Comparison of ENCODE assay signal across 16 cellular contexts in genomic region chr11:102757823-102758549, GRCh38. TPM values are rescaled to one million over a fixed set of nuclear protein-coding genes. Genes with fewer than 3 reads are reported as not detected.
DNase-seq lines count a peak whose midpoint lies in the region; ATAC-seq, FAIRE-seq and TF ChIP-seq lines count a peak whose summit lies in the region.
"Had no signal": no experiment of that assay in that cellular context is flagged by ENCODE, and none has a peak within 500 bp of the region (broad histone marks: within the 10 kb centered on the region; RNA-seq: fewer than 3 reads in every experiment).

No MANE protein-coding gene starts in this region.

- CTCF ChIA-PET in PC-3 (lab: Charles Lee) (no interaction called here), endothelial cell of umbilical vein (lab: Charles Lee) (interaction anchor here (1.2 to 1.5 kb wide), 2 partner anchors 22 to 23 kb away, joined by 3 to 5 read pairs; partner anchors contain the start of gene MMP10)

- no peaks in the 10 kb centered on the region for H3K36me3 ChIP-seq in GM23248 (ENCODE audit: low read depth)
- no peaks in the 10 kb centered on the region for H3K36me3 ChIP-seq in PC-3 (ENCODE audit: low read depth, low read length)
- H3K36me3 ChIP-seq in endothelial cell of umbilical vein (ENCODE audit: control insufficient read depth in 2 of 2, extremely low read depth in 1 of 2, insufficient read depth in 2 of 2, low read length in 2 of 2) = no peaks in the 10 kb centered on the region
- H3K36me3 ChIP-seq: gastroesophageal sphincter, transverse colon had no signal

- intact Hi-C loops in PC-3 (cut with micrococcal nuclease) (no loop called here), endothelial cell of umbilical vein (cut with micrococcal nuclease) (no loop called here)

- dilution Hi-C loops in endothelial cell of umbilical vein (cut with MboI; ENCODE audit: extremely low pct_ligation_motif_present, low sequenced_read_pairs) = no loop called here

- POLR2A ChIA-PET in PC-3 (lab: Charles Lee; ENCODE audit: unreplicated experiment) = no interaction called here
- POLR2A ChIA-PET in endothelial cell of umbilical vein (lab: Charles Lee) = no interaction called here

- no peak for TF ChIP-seq POLR2A in endothelial cell of umbilical vein (IDR thresholded peaks at IDR 0.05; ENCODE audit: low read depth, low read length)

- H3K9ac ChIP-seq in GM23248 (no peak overlapping the region), PC-3 (ENCODE audit: low read length) (no peak overlapping the region), endothelial cell of umbilical vein (replicated peaks; ENCODE audit: extremely low read depth, insufficient read depth, low read length) (no peak overlapping the region)
- H3K9ac ChIP-seq: KMS-11 had no signal

- WGBS in GM23248 (ENCODE audit: low coverage in 1 of 2, low lambda C conversion rate in 2 of 2, missing lambda C conversion rate in 2 of 2), 2 experiments = 73 to 82% methylated on average over 2 of the region's 2 CpGs

- H3K27ac ChIP-seq in GM23248 (no peak overlapping the region), PC-3 (ENCODE audit: low read length) (no peak overlapping the region), endothelial cell of umbilical vein (ENCODE audit: insufficient read depth, low read depth, low read length) (peak overlapping the region; percentile 44)
- H3K27ac ChIP-seq: gastroesophageal sphincter, KMS-11, transverse colon had no signal

- H3K4me1 ChIP-seq in GM23248 (ENCODE audit: insufficient read depth) (peaks cover 32% of the 10 kb centered on the region), PC-3 (ENCODE audit: insufficient read depth, low read length) (peaks cover 32% of the 10 kb centered on the region), endothelial cell of umbilical vein (ENCODE audit: control insufficient read depth, extremely low read depth, insufficient read depth, low read length) (peaks cover 42% of the 10 kb centered on the region)
- H3K4me1 ChIP-seq: gastroesophageal sphincter had no signal

- ATAC-seq in PC-3 = no peak
- ATAC-seq: gastroesophageal sphincter, T-cell had no signal

- BruUV-seq in PC-3 (replicated peaks; lab: Mats Ljungman, UMichigan) (no TSS peak), endothelial cell of umbilical vein (replicated peaks; lab: Mats Ljungman, UMichigan) (no TSS peak)

- H3K9me1 ChIP-seq in endothelial cell of umbilical vein (replicated peaks; ENCODE audit: control insufficient read depth, extremely low read depth, insufficient read depth, low read length) = no peaks in the 10 kb centered on the region

- H3F3A ChIP-seq in GM23248 (ENCODE audit: insufficient read depth) (peaks cover 36% of the 10 kb centered on the region), PC-3 (ENCODE audit: low read length, unreplicated experiment) (no peaks in the 10 kb centered on the region)

- TF ChIP-seq CTCF in PC-3 (conservative IDR thresholded peaks at IDR 0.05; ENCODE audit: low read depth, low read length) (no peak), endothelial cell of umbilical vein (IDR thresholded peaks at IDR 0.05; ENCODE audit: extremely low read depth in 1 of 2, insufficient read depth in 1 of 2, low read depth in 1 of 2, low read length in 2 of 2) (no peak)

- H2AFZ ChIP-seq in GM23248 (no peak overlapping the region), PC-3 (ENCODE audit: low read length) (no peak overlapping the region), endothelial cell of umbilical vein (ENCODE audit: low read depth, low read length) (no peak overlapping the region)

- H3K4me2 ChIP-seq in GM23248 (ENCODE audit: unreplicated experiment) = no peak overlapping the region
- H3K4me2 ChIP-seq in PC-3 (ENCODE audit: low read length) = no peak overlapping the region
- H3K4me2 ChIP-seq in endothelial cell of umbilical vein (ENCODE audit: insufficient read depth, low read length) = peak overlapping the region; percentile 8
- H3K4me2 ChIP-seq: KMS-11 had no signal

- no peaks in the 10 kb centered on the region for H3K9me2 ChIP-seq in GM23248 (ENCODE audit: insufficient read depth)
- no peaks in the 10 kb centered on the region for H3K9me2 ChIP-seq in PC-3 (replicated peaks; ENCODE audit: low read length)

- H3K4me3 ChIP-seq in GM23248 (no peak overlapping the region), PC-3 (ENCODE audit: low read length) (no peak overlapping the region), endothelial cell of umbilical vein (replicated peaks in 1 of 3; ENCODE audit: insufficient read depth in 1 of 3, low read depth in 1 of 3, low read length in 3 of 3) (no peak overlapping the region)
- H3K4me3 ChIP-seq: gastroesophageal sphincter, transverse colon had no signal

- in situ Hi-C loops in GM23248 (cut with MboI) = no loop called here

- FAIRE-seq in endothelial cell of umbilical vein (lab: Jason Lieb, UNC) = peak; percentile 37

- H3K27me3 ChIP-seq in GM23248 (replicated peaks; ENCODE audit: insufficient read depth) (peaks cover 38% of the 10 kb centered on the region), PC-3 (ENCODE audit: low read length) (peaks cover 9% of the 10 kb centered on the region; the same call in 1 of the 2 replicates), endothelial cell of umbilical vein (ENCODE audit: control insufficient read depth in 2 of 2, insufficient read depth in 2 of 2, low read length in 2 of 2) (peaks cover 15 to 17% of the 10 kb centered on the region in 2 experiments)
- H3K27me3 ChIP-seq: gastroesophageal sphincter, transverse colon had no signal

- no peaks in the 10 kb centered on the region for H4K20me1 ChIP-seq in GM23248 (ENCODE audit: insufficient read depth)
- H4K20me1 ChIP-seq in PC-3 (ENCODE audit: low read length) = no peaks in the 10 kb centered on the region
- no peaks in the 10 kb centered on the region for H4K20me1 ChIP-seq in endothelial cell of umbilical vein (replicated peaks; ENCODE audit: control insufficient read depth, extremely low read depth, insufficient read depth, low read length)

- H3K9me3 ChIP-seq in GM23248 (ENCODE audit: low read depth) = no peaks in the 10 kb centered on the region
- H3K9me3 ChIP-seq in PC-3 (ENCODE audit: low read length) = no peaks in the 10 kb centered on the region
- H3K9me3 ChIP-seq in endothelial cell of umbilical vein (replicated peaks; ENCODE audit: control insufficient read depth, insufficient read depth, low read length) = no peaks in the 10 kb centered on the region
- H3K9me3 ChIP-seq: gastroesophageal sphincter, transverse colon had no signal

- peak; percentile 76 for DNase-seq in GM23248
- peak; percentile 28 for DNase-seq in PC-3
- peak; percentile 77 for DNase-seq in endothelial cell of umbilical vein (ENCODE audit: low read depth, low spot score)
- peak; percentile 65 for DNase-seq in non-pigmented ciliary epithelial cell (ENCODE audit: low read depth)
- no peak for DNase-seq in activated CD8-positive, alpha-beta memory T cell treated with anti-CD3 and anti-CD28 coated beads for 24 hours
- no peak for DNase-seq in NCI-H82 treated with DMSO at 0.1 percent for 48 hours (lab: John Stamatoyannopoulos, UW; ENCODE audit: unreplicated experiment)
- DNase-seq in stimulated activated CD4-positive, alpha-beta T cell treated with anti-CD3 and anti-CD28 coated beads, Interleukin-2, amount 100 ng/mL, for 24 hours = no peak
- no peak for DNase-seq in T-helper 9 cell
- DNase-seq: aorta, NCI-H446, retina, T-cell, transverse colon had no signal

- H3K79me2 ChIP-seq in GM23248 (ENCODE audit: insufficient read depth) (no peaks in the 10 kb centered on the region), PC-3 (ENCODE audit: low read length) (no peaks in the 10 kb centered on the region), endothelial cell of umbilical vein (ENCODE audit: control insufficient read depth, insufficient read depth, low read length) (no peaks in the 10 kb centered on the region)

RNA-seq across cellular contexts. Expression of gene MMP10, which starts 22.4 kb away (rescaled TPM):
- 0.97 and 2.3 TPM in 2 replicates for total RNA-seq in GM23248 (2014; rRNA removed; shearing (Covaris generic))
- polyA plus RNA-seq in GM23248 (2016; fragmentation: Nextera tagmentation; extraction: Ambion mirVana) = 1.0 and 1.1 TPM in 2 replicates
- 0.07 and 0.69 TPM in 2 replicates for total RNA-seq in PC-3 (2014; rRNA removed)
- 15.0 and 22.8 TPM in 2 replicates for total RNA-seq in endothelial cell of umbilical vein
- polyA plus RNA-seq in endothelial cell of umbilical vein = 3.8 and 4.3 TPM in 2 replicates
- polyA plus RNA-seq in endothelial cell of umbilical vein (2011; cell fraction: cytosol; rRNA removed) = 3.4 and 3.7 TPM in 2 replicates
- polyA plus RNA-seq in endothelial cell of umbilical vein (2011; cell fraction: nucleus; rRNA removed) = 3.3 and 4.0 TPM in 2 replicates
- polyA plus RNA-seq in endothelial cell of umbilical vein (2012) = 34.8 and 124 TPM in 2 replicates
- polyA minus RNA-seq in endothelial cell of umbilical vein = 4.8 and 5.9 TPM in 2 replicates
- not detected for polyA minus RNA-seq in endothelial cell of umbilical vein (2011; cell fraction: cytosol; rRNA and poly(A)+ RNA removed)
- polyA minus RNA-seq in endothelial cell of umbilical vein (2011; cell fraction: nucleus; rRNA and poly(A)+ RNA removed) = 0.58 and 0.87 TPM in 2 replicates
- total RNA-seq: aorta, mesenteric fat pad, T-cell had no signal

RNA-seq across cellular contexts. Expression of gene MMP8, which starts 33.2 kb away (rescaled TPM):
- total RNA-seq in GM23248 (2014; rRNA removed; shearing (Covaris generic)) = not detected in 2 replicates
- polyA plus RNA-seq in GM23248 (2016; fragmentation: Nextera tagmentation; extraction: Ambion mirVana) = not detected in 2 replicates
- not detected in 2 replicates for total RNA-seq in PC-3 (2014; rRNA removed)
- not detected in 2 replicates for total RNA-seq in endothelial cell of umbilical vein
- not detected in 2 replicates for polyA plus RNA-seq in endothelial cell of umbilical vein
- polyA plus RNA-seq in endothelial cell of umbilical vein (2011; cell fraction: cytosol; rRNA removed) = not detected in 2 replicates
- not detected in 2 replicates for polyA plus RNA-seq in endothelial cell of umbilical vein (2011; cell fraction: nucleus; rRNA removed)
- polyA plus RNA-seq in endothelial cell of umbilical vein (2012) = not detected in 2 replicates
- not detected in 2 replicates for polyA minus RNA-seq in endothelial cell of umbilical vein
- polyA minus RNA-seq in endothelial cell of umbilical vein (2011; cell fraction: cytosol; rRNA and poly(A)+ RNA removed) = not detected
- not detected in 2 replicates for polyA minus RNA-seq in endothelial cell of umbilical vein (2011; cell fraction: nucleus; rRNA and poly(A)+ RNA removed)
- total RNA-seq: T-cell, transverse colon had no signal

RNA-seq across cellular contexts. Expression of gene MMP1, which starts 40.0 kb away (rescaled TPM):
- total RNA-seq in GM23248 (2014; rRNA removed; shearing (Covaris generic)) = 53.2 and 68.3 TPM in 2 replicates
- polyA plus RNA-seq in GM23248 (2016; fragmentation: Nextera tagmentation; extraction: Ambion mirVana) = 34.5 and 37.9 TPM in 2 replicates
- 6.5 and 7.3 TPM in 2 replicates for total RNA-seq in PC-3 (2014; rRNA removed)
- 1,684 and 1,694 TPM in 2 replicates for total RNA-seq in endothelial cell of umbilical vein
- polyA plus RNA-seq in endothelial cell of umbilical vein = 1.4 and 1.5 TPM in 2 replicates
- 1.0 and 1.1 TPM in 2 replicates for polyA plus RNA-seq in endothelial cell of umbilical vein (2011; cell fraction: cytosol; rRNA removed)
- polyA plus RNA-seq in endothelial cell of umbilical vein (2011; cell fraction: nucleus; rRNA removed) = 0.88 and 1.1 TPM in 2 replicates
- 688 and 1,544 TPM in 2 replicates for polyA plus RNA-seq in endothelial cell of umbilical vein (2012)
- 1.3 and 2.3 TPM in 2 replicates for polyA minus RNA-seq in endothelial cell of umbilical vein
- polyA minus RNA-seq in endothelial cell of umbilical vein (2011; cell fraction: cytosol; rRNA and poly(A)+ RNA removed) = not detected
- 0.29 and 0.77 TPM in 2 replicates for polyA minus RNA-seq in endothelial cell of umbilical vein (2011; cell fraction: nucleus; rRNA and poly(A)+ RNA removed)
- total RNA-seq: gastroesophageal sphincter, T-cell had no signal

RNA-seq across cellular contexts. Expression of gene MMP27, which starts 52.4 kb away (rescaled TPM):
- total RNA-seq in GM23248 (2014; rRNA removed; shearing (Covaris generic)) = not detected in 2 replicates
- polyA plus RNA-seq in GM23248 (2016; fragmentation: Nextera tagmentation; extraction: Ambion mirVana) = 0.09 TPM in 1 of 2 replicates, not detected in the other
- total RNA-seq in PC-3 (2014; rRNA removed) = not detected in 2 replicates
- total RNA-seq in endothelial cell of umbilical vein = not detected in 2 replicates
- polyA plus RNA-seq in endothelial cell of umbilical vein = not detected in 2 replicates
- polyA plus RNA-seq in endothelial cell of umbilical vein (2011; cell fraction: cytosol; rRNA removed) = not detected in 2 replicates
- polyA plus RNA-seq in endothelial cell of umbilical vein (2011; cell fraction: nucleus; rRNA removed) = not detected in 2 replicates
- not detected in 2 replicates for polyA plus RNA-seq in endothelial cell of umbilical vein (2012)
- polyA minus RNA-seq in endothelial cell of umbilical vein = not detected in 2 replicates
- polyA minus RNA-seq in endothelial cell of umbilical vein (2011; cell fraction: cytosol; rRNA and poly(A)+ RNA removed) = not detected
- not detected in 2 replicates for polyA minus RNA-seq in endothelial cell of umbilical vein (2011; cell fraction: nucleus; rRNA and poly(A)+ RNA removed)
- total RNA-seq: aorta, gastroesophageal sphincter, mesenteric fat pad, T-cell had no signal

Comparison
In these comparisons a context has a peak if more than half of its experiments do, and no peak if none do; other contexts are left out.
1. DNase-seq: peak in GM23248 (single experiment), PC-3 (single experiment), endothelial cell of umbilical vein (single experiment) and non-pigmented ciliary epithelial cell (single experiment); none in activated CD8-positive, alpha-beta memory T cell treated with anti-CD3 and anti-CD28 coated beads for 24 hours (single experiment), NCI-H82 treated with DMSO at 0.1 percent for 48 hours (single experiment), stimulated activated CD4-positive, alpha-beta T cell treated with anti-CD3 and anti-CD28 coated beads, Interleukin-2, amount 100 ng/mL, for 24 hours (0 of 2) and T-helper 9 cell (single experiment).
2. RNA of gene MMP1, which starts 40.0 kb away (total RNA-seq): 1,684 to 1,694 TPM in endothelial cell of umbilical vein; 53.2 to 68.3 TPM in GM23248 and 6.5 to 7.3 TPM in PC-3; every median in the first group is over 10 times any median in the second.